In the genomic region with DNA sequence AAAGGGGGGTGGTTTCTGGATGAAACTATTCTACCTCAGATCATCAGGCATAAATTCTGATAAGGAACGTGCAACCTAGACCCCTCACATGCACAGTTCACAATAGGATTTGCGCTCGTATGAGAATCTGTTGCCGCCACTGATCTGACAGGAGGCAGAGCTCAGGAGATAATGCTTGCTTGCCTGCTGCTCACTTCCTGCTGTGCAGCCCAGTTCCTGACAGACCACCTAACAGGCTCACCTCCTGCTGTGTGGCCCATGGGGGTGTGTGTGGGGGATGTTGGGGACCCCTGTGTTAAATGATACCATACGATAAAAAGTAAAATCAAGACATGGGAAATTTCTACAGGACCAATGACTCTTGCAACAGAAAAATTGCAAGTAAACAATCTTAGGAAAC, we compare ENCODE assay signal across 22 cellular contexts. TPM values are rescaled to one million over a fixed set of nuclear protein-coding genes. Genes with fewer than 3 reads are reported as not detected.
DNase-seq lines count a peak whose midpoint lies in the region; TF ChIP-seq lines count a peak whose summit lies in the region.
"Had no signal": no experiment of that assay in that cellular context is flagged by ENCODE, and none has a peak within 500 bp of the region (broad histone marks: within the 10 kb centered on the region; RNA-seq: fewer than 3 reads in every experiment).

No MANE protein-coding gene starts in this region.

- H2BK12ac ChIP-seq in trophoblast cell (ENCODE audit: low read length) = no peak overlapping the region

- in situ Hi-C loops in mammary epithelial cell (cut with MboI; ENCODE audit: low sequenced_read_pairs in 2 of 2) = no loop called here

- H3K4me2 ChIP-seq in mammary epithelial cell (ENCODE audit: insufficient read depth, low read depth, low read length) (no peak overlapping the region), trophoblast cell (ENCODE audit: low read length) (peak overlapping the region; percentile 44), Karpas-422 (ENCODE audit: low read depth, low read length, poor library complexity, severe bottlenecking) (no peak overlapping the region)

- TF ChIP-seq CTCF in mammary epithelial cell (conservative IDR thresholded peaks at IDR 0.05 in 1 of 2, IDR thresholded peaks at IDR 0.05 in 1 of 2; ENCODE audit: extremely low read depth in 1 of 2, insufficient read depth in 1 of 2, low read depth in 1 of 2, low read length in 2 of 2) (no peak), breast epithelium (IDR thresholded peaks at IDR 0.05) (no peak), WERI-Rb-1 (IDR thresholded peaks at IDR 0.05; ENCODE audit: low read depth, low read length) (no peak), GM20000 (IDR thresholded peaks at IDR 0.05; ENCODE audit: extremely low read depth, missing control alignments) (no peak)

- H3K4me1 ChIP-seq in mammary epithelial cell (ENCODE audit: insufficient read depth, low read length) (no peaks in the 10 kb centered on the region), breast epithelium (no peaks in the 10 kb centered on the region), iPS DF 6.9 (ENCODE audit: control insufficient read depth, insufficient read depth, low read length) (peaks cover 3% of the 10 kb centered on the region; the same call in 1 of the 2 replicates), trophoblast cell (ENCODE audit: control insufficient read depth in 1 of 2, insufficient read depth in 2 of 2, low read length in 2 of 2) (peaks cover 0 to 4% of the 10 kb centered on the region in 2 experiments), Karpas-422 (ENCODE audit: low read length) (peaks cover 7% of the 10 kb centered on the region)
- H3K4me1 ChIP-seq: gastrocnemius medialis had no signal

- H2AK5ac ChIP-seq in trophoblast cell (ENCODE audit: low read length) = no peak overlapping the region

- no peaks in the 10 kb centered on the region for H3K9me3 ChIP-seq in mammary epithelial cell (replicated peaks; ENCODE audit: insufficient read depth, low read length)
- no peaks in the 10 kb centered on the region for H3K9me3 ChIP-seq in breast epithelium
- no peaks in the 10 kb centered on the region for H3K9me3 ChIP-seq in WERI-Rb-1 (ENCODE audit: severe bottlenecking)
- H3K9me3 ChIP-seq in iPS DF 6.9 (ENCODE audit: control insufficient read depth, insufficient read depth, low read length) = no peaks in the 10 kb centered on the region
- H3K9me3 ChIP-seq in trophoblast cell (ENCODE audit: insufficient read depth, low read depth, low read length) = no peaks in the 10 kb centered on the region
- no peaks in the 10 kb centered on the region for H3K9me3 ChIP-seq in Karpas-422 (ENCODE audit: low read length)
- H3K9me3 ChIP-seq: gastrocnemius medialis, upper lobe of left lung had no signal

- H2BK120ac ChIP-seq in trophoblast cell (ENCODE audit: insufficient read depth, low read length, poor library complexity) = no peak overlapping the region

- CTCF ChIA-PET in mammary epithelial cell (lab: Charles Lee; ENCODE audit: low non-redundant PET) = no interaction called here

- H4K8ac ChIP-seq in trophoblast cell (ENCODE audit: low read depth, low read length) = no peak overlapping the region

- H3K14ac ChIP-seq in trophoblast cell (ENCODE audit: low read length) = no peak overlapping the region

- H3K9ac ChIP-seq in mammary epithelial cell (ENCODE audit: insufficient read depth, low read length) (no peak overlapping the region), trophoblast cell (ENCODE audit: low read length) (no peak overlapping the region), Karpas-422 (ENCODE audit: low read length) (no peak overlapping the region)

- H3K36me3 ChIP-seq in mammary epithelial cell (ENCODE audit: insufficient read depth, low read length) = no peaks in the 10 kb centered on the region
- H3K36me3 ChIP-seq in breast epithelium = no peaks in the 10 kb centered on the region
- H3K36me3 ChIP-seq in WERI-Rb-1 = no peaks in the 10 kb centered on the region
- H3K36me3 ChIP-seq in iPS DF 6.9 (ENCODE audit: control insufficient read depth, insufficient read depth, low read length) = no peaks in the 10 kb centered on the region
- H3K36me3 ChIP-seq in trophoblast cell (ENCODE audit: control insufficient read depth in 1 of 2, insufficient read depth in 2 of 2, low read length in 2 of 2) = no peaks in the 10 kb centered on the region
- H3K36me3 ChIP-seq in Karpas-422 (ENCODE audit: insufficient read depth, low read length) = no peaks in the 10 kb centered on the region
- H3K36me3 ChIP-seq: gastrocnemius medialis, upper lobe of left lung had no signal

- H2AFZ ChIP-seq in mammary epithelial cell (ENCODE audit: low read depth, low read length) = peak overlapping the region; percentile 9
- no peak overlapping the region for H2AFZ ChIP-seq in trophoblast cell (ENCODE audit: insufficient read depth, low read length, poor library complexity)
- no peak overlapping the region for H2AFZ ChIP-seq in Karpas-422 (ENCODE audit: low read length)

- H3K27ac ChIP-seq in mammary epithelial cell (ENCODE audit: insufficient read depth, low read depth, low read length) (no peak overlapping the region), breast epithelium (no peak overlapping the region), WERI-Rb-1 (peak overlapping the region; percentile 46), iPS DF 6.9 (ENCODE audit: low read length) (peak overlapping the region; percentile 28), trophoblast cell (ENCODE audit: low read depth, low read length) (no peak overlapping the region), Karpas-422 (ENCODE audit: low read length) (no peak overlapping the region)
- H3K27ac ChIP-seq: 22Rv1, gastrocnemius medialis, upper lobe of left lung had no signal

- no peak overlapping the region for H4K12ac ChIP-seq in trophoblast cell (ENCODE audit: low read depth, low read length)

- H4K91ac ChIP-seq in trophoblast cell (ENCODE audit: low read depth, low read length) = no peak overlapping the region

- no peak overlapping the region for H3K4me3 ChIP-seq in mammary epithelial cell (replicated peaks in 1 of 3; ENCODE audit: insufficient read depth in 1 of 3, low read depth in 2 of 3, low read length in 3 of 3)
- H3K4me3 ChIP-seq in breast epithelium = peak overlapping the region in 1 of 3 donors; percentile 7
- peak overlapping the region; percentile 4; the same call in 1 of the 2 replicates for H3K4me3 ChIP-seq in WERI-Rb-1 (ENCODE audit: low read depth, low read length)
- H3K4me3 ChIP-seq in iPS DF 6.9 (ENCODE audit: low read length) = no peak overlapping the region
- H3K4me3 ChIP-seq in trophoblast cell (ENCODE audit: low read depth, low read length) = no peak overlapping the region
- H3K4me3 ChIP-seq in Karpas-422 (ENCODE audit: low read length) = no peak overlapping the region
- H3K4me3 ChIP-seq: gastrocnemius medialis, K562 had no signal

- no peak overlapping the region for H3K18ac ChIP-seq in trophoblast cell (ENCODE audit: low read length)

- no peak for TF ChIP-seq POLR2A in breast epithelium (IDR thresholded peaks at IDR 0.05)

- H3K9me2 ChIP-seq in Karpas-422 (replicated peaks; ENCODE audit: insufficient read depth, low read length) = no peaks in the 10 kb centered on the region

- no TSS peak for BruUV-seq in mammary epithelial cell (replicated peaks; lab: Mats Ljungman, UMichigan)

- dilution Hi-C loops in mammary epithelial cell (cut with HindIII; ENCODE audit: low sequenced_read_pairs) = no loop called here

- no peak overlapping the region for H2BK5ac ChIP-seq in trophoblast cell (ENCODE audit: low read depth, low read length, poor library complexity)

- DNase-seq in mammary epithelial cell = no peak
- no peak for DNase-seq in breast epithelium (ENCODE audit: low spot score in 2 of 2)
- peak; percentile 60 for DNase-seq in WERI-Rb-1
- DNase-seq in iPS DF 6.9 (ENCODE audit: low read depth, low spot score) = no peak
- DNase-seq in trophoblast cell = no peak
- no peak for DNase-seq in GM20000 (ENCODE audit: low spot score)
- no peak for DNase-seq in Karpas-422
- DNase-seq in mucosa of gallbladder (ENCODE audit: low spot score) = no peak
- DNase-seq: activated CD8-positive, alpha-beta T cell treated with anti-CD3 and anti-CD28 coated beads, Interleukin-2, amount 10 ng/mL, durations not matched to agents 7 days and 5 days; activated naive CD8-positive, alpha-beta T cell treated with anti-CD3 and anti-CD28 coated beads, Interleukin-2, amount 10 ng/mL, durations not matched to agents 7 days and 5 days; activated T-cell treated with anti-CD3 and anti-CD28 coated beads, Interleukin-2, amount 50 U/mL, for 72 hours; C1 segment of cervical spinal cord; caudate nucleus; gastrocnemius medialis; NCI-H1105; NCI-H2171; NCI-H748 treated with DMSO at 0.1 percent for 48 hours; RPMI8226; stimulated activated naive B cell treated with anti-CD40 and anti-IgM and Interleukin-4, amounts not matched to agents 10 μg/mL and 1 μg/mL and 100 μg/mL, for 72 hours; upper lobe of left lung had no signal

- H3K79me2 ChIP-seq in mammary epithelial cell (ENCODE audit: insufficient read depth, low read length) = no peaks in the 10 kb centered on the region
- no peaks in the 10 kb centered on the region for H3K79me2 ChIP-seq in trophoblast cell (ENCODE audit: control insufficient read depth, insufficient read depth, low read length, poor library complexity)
- H3K79me2 ChIP-seq in Karpas-422 (ENCODE audit: low read length) = no peaks in the 10 kb centered on the region

- WGBS in mammary epithelial cell (ENCODE audit: low coverage, missing lambda C conversion rate) = 79% methylated on average over 5 of the region's 5 CpGs
- WGBS in iPS DF 6.9 (ENCODE audit: insufficient coverage, insufficient read length) = no CpG with 5 or more reads among the region's 5 CpGs
- WGBS in trophoblast cell (ENCODE audit: extremely low coverage, insufficient coverage, insufficient read length) = no CpG with 5 or more reads among the region's 5 CpGs

- H4K20me1 ChIP-seq in mammary epithelial cell (ENCODE audit: insufficient read depth, low read length) (no peaks in the 10 kb centered on the region), Karpas-422 (ENCODE audit: insufficient read depth, low read depth, low read length) (no peaks in the 10 kb centered on the region)

- no peak overlapping the region for H3K4ac ChIP-seq in trophoblast cell (ENCODE audit: low read depth, low read length)

- H3K79me1 ChIP-seq in trophoblast cell (ENCODE audit: low read length) = no peaks in the 10 kb centered on the region

- no peaks in the 10 kb centered on the region for H3K27me3 ChIP-seq in mammary epithelial cell (ENCODE audit: insufficient read depth, low read length)
- no peaks in the 10 kb centered on the region for H3K27me3 ChIP-seq in breast epithelium
- H3K27me3 ChIP-seq in WERI-Rb-1 (ENCODE audit: insufficient read depth, low read depth, severe bottlenecking) = no peaks in the 10 kb centered on the region
- no peaks in the 10 kb centered on the region for H3K27me3 ChIP-seq in iPS DF 6.9 (ENCODE audit: control insufficient read depth, insufficient read depth, low read length)
- no peaks in the 10 kb centered on the region for H3K27me3 ChIP-seq in trophoblast cell (ENCODE audit: insufficient read depth, low read length)
- no peaks in the 10 kb centered on the region for H3K27me3 ChIP-seq in Karpas-422 (ENCODE audit: low read length)
- H3K27me3 ChIP-seq: gastrocnemius medialis, upper lobe of left lung had no signal

- intact Hi-C loops in mammary epithelial cell (cut with micrococcal nuclease) = no loop called here
- intact Hi-C loops in breast epithelium (cut with DNase I; ENCODE audit: low total_unique reads) = no loop called here

- no peak overlapping the region for H3K23ac ChIP-seq in trophoblast cell (ENCODE audit: low read length)

RNA-seq across cellular contexts. Expression of a gene that starts 24.0 kb away (rescaled TPM):
- total RNA-seq in mammary epithelial cell (not detected), breast epithelium (100 to 1,000 TPM in 1 of 3 donors, 10 to 100 TPM in 2; 25.9 to 225 (median 30.2) TPM), mucosa of gallbladder (2.0 TPM)
- polyA plus RNA-seq in mammary epithelial cell = not detected
- polyA minus RNA-seq in mammary epithelial cell = not detected
- polyA plus RNA-seq in trophoblast cell (2013) = 1.7 and 1.8 TPM in 2 replicates
- total RNA-seq in Karpas-422 (2014; rRNA removed; shearing (Covaris generic); ENCODE audit: low replicate concordance) = not detected in 2 replicates
- total RNA-seq: activated CD8-positive, alpha-beta T cell treated with anti-CD3 and anti-CD28 coated beads, Interleukin-2, amount 10 ng/mL, durations not matched to agents 7 days and 5 days; activated naive CD8-positive, alpha-beta T cell treated with anti-CD3 and anti-CD28 coated beads, Interleukin-2, amount 10 ng/mL, durations not matched to agents 7 days and 5 days; activated T-cell treated with anti-CD3 and anti-CD28 coated beads, Interleukin-2, amount 50 U/mL, for 72 hours had no signal

Comparison
In these comparisons a context has a peak if more than half of its experiments do, and no peak if none do; other contexts are left out.
1. H3K27ac ChIP-seq: peak in WERI-Rb-1 (single experiment) and iPS DF 6.9 (single experiment); none in mammary epithelial cell (single experiment), breast epithelium (0 of 2), trophoblast cell (single experiment) and Karpas-422 (single experiment).